8 cellular contexts compared by ENCODE assay signal in genomic region chr3:153595186-153595815, GRCh38.
DNase-seq lines count a peak whose midpoint lies in the region; ATAC-seq and TF ChIP-seq lines count a peak whose summit lies in the region.

No MANE protein-coding gene starts in this region.

- no peaks in the 10 kb centered on the region for H3K9me2 ChIP-seq in neural cell (ENCODE audit: insufficient read depth, low read length)

- DNase-seq in AG08396 (ENCODE audit: low spot score) (peak; percentile 15), NCI-H526 treated with DMSO at 0.1 percent for 48 hours (lab: John Stamatoyannopoulos, UW) (peak; percentile 22), dermis blood vessel endothelial cell (peak; percentile 66)

- H3K9ac ChIP-seq in neural cell (ENCODE audit: low read length): no peak overlapping the region

- no peaks in the 10 kb centered on the region for H4K20me1 ChIP-seq in neural cell (ENCODE audit: insufficient read depth)

- TF ChIP-seq EP300 in neural cell (conservative IDR thresholded peaks at IDR 0.05; ENCODE audit: poor library complexity, severe bottlenecking): peak; percentile 40

- H2AFZ ChIP-seq in neural cell (ENCODE audit: low read depth, low read length): no peak overlapping the region

- H3K4me3 ChIP-seq in neural cell (ENCODE audit: low read length): no peak overlapping the region

- H3F3A ChIP-seq in neural cell (ENCODE audit: insufficient read depth, low read length, poor library complexity, severe bottlenecking): no peaks in the 10 kb centered on the region

- TF ChIP-seq CTCF in neural cell (IDR thresholded peaks at IDR 0.05; ENCODE audit: poor library complexity, severe bottlenecking): peak; percentile 76

- H3K36me3 ChIP-seq in neural cell (ENCODE audit: insufficient read depth, low read length): no peaks in the 10 kb centered on the region

- no peaks in the 10 kb centered on the region for H3K27me3 ChIP-seq in neural cell (ENCODE audit: insufficient read depth, low read depth, low read length)

- no peak overlapping the region for H3K4me2 ChIP-seq in neural cell (ENCODE audit: low read length)

- no peaks in the 10 kb centered on the region for H3K9me3 ChIP-seq in neural cell (ENCODE audit: low read length)

- H3K27ac ChIP-seq in neural cell (ENCODE audit: low read length): peak overlapping the region; percentile 30

- ATAC-seq in GM18868 (IDR thresholded peaks at IDR 0.05; ENCODE audit: unreplicated experiment) (peak; percentile 76), HG03135 (IDR thresholded peaks at IDR 0.05; ENCODE audit: unreplicated experiment) (no peak), HG03045 (IDR thresholded peaks at IDR 0.05; ENCODE audit: unreplicated experiment) (no peak), HG03280 (IDR thresholded peaks at IDR 0.05; ENCODE audit: unreplicated experiment) (no peak)

- TF ChIP-seq RAD21 in neural cell (conservative IDR thresholded peaks at IDR 0.05): peak; percentile 81

- H3K79me2 ChIP-seq in neural cell (replicated peaks; ENCODE audit: insufficient read depth, low read length): no peaks in the 10 kb centered on the region

TF ChIP-seq in neural cell, 6 proteins besides CTCF, POLR2A, EP300 and RAD21:
- peak; percentile 21 for TF ChIP-seq REST (IDR thresholded peaks at IDR 0.05; ENCODE audit: borderline replicate concordance)
- no peak for TF ChIP-seq POLR2AphosphoS5 (IDR thresholded peaks at IDR 0.05)
- peak; percentile 81 for TF ChIP-seq SMC3 (conservative IDR thresholded peaks at IDR 0.05; ENCODE audit: poor library complexity)
- TF ChIP-seq EZH2 (IDR thresholded peaks at IDR 0.05; ENCODE audit: borderline replicate concordance, insufficient read depth, low read length, poor library complexity, severe bottlenecking): no peak

Comparison
In these comparisons a context has a peak if more than half of its experiments do, and no peak if none do; other contexts are left out.
1. DNase-seq: peak in every context shown above with its lines; median percentile 66 in dermis blood vessel endothelial cell; 22 in NCI-H526 treated with DMSO at 0.1 percent for 48 hours; 15 in AG08396.